ENCODE assay signal across 12 cellular contexts in genomic region chr7:30168800-30169584, GRCh38. TPM values are rescaled to one million over a fixed set of nuclear protein-coding genes. Genes with fewer than 3 reads are reported as not detected.
DNase-seq lines count a peak whose midpoint lies in the region; ATAC-seq and TF ChIP-seq lines count a peak whose summit lies in the region.
"Had no signal": no experiment of that assay in that cellular context is flagged by ENCODE, and none has a peak within 500 bp of the region (broad histone marks: within the 10 kb centered on the region; RNA-seq: fewer than 3 reads in every experiment).

No MANE protein-coding gene starts in this region.

- no peaks in the 10 kb centered on the region for H3K79me2 ChIP-seq in fibroblast of lung (ENCODE audit: control insufficient read depth, insufficient read depth, low read length)

- H4K20me1 ChIP-seq in fibroblast of lung (ENCODE audit: control insufficient read depth, extremely low read depth, insufficient read depth, low read length), result no peaks in the 10 kb centered on the region

- no peak overlapping the region for H2AFZ ChIP-seq in fibroblast of lung (ENCODE audit: low read length)

- H3K4me3 ChIP-seq in RWPE2 (ENCODE audit: severe bottlenecking), result no peak overlapping the region
- H3K4me3 ChIP-seq in fibroblast of lung (replicated peaks in 1 of 4; ENCODE audit: control extremely low read depth in 1 of 4, insufficient read depth in 1 of 4, low read depth in 3 of 4, low read length in 4 of 4), result no peak overlapping the region
- no peak overlapping the region for H3K4me3 ChIP-seq in psoas muscle

- no peak for TF ChIP-seq CTCF in RWPE2 (IDR thresholded peaks at IDR 0.05; ENCODE audit: poor library complexity, severe bottlenecking)
- no peak for TF ChIP-seq CTCF in fibroblast of lung (conservative IDR thresholded peaks at IDR 0.05 in 1 of 2, IDR thresholded peaks at IDR 0.05 in 1 of 2; ENCODE audit: low read depth in 1 of 2, low read length in 2 of 2)
- no peak for TF ChIP-seq CTCF in psoas muscle (IDR thresholded peaks at IDR 0.05)

- DNase-seq in GM04503 (ENCODE audit: low read depth) (peak; percentile 91), RWPE2 (ENCODE audit: low spot score) (no peak), fibroblast of lung (ENCODE audit: low read depth in 2 of 2) (peak; percentile 86 to 94), psoas muscle (no peak), NCI-H345 treated with DMSO at 0.1 percent for 48 hours (lab: John Stamatoyannopoulos, UW; ENCODE audit: unreplicated experiment) (no peak), NCI-H2029 (lab: John Stamatoyannopoulos, UW) (no peak)
- no peak for DNase-seq in activated naive CD4-positive, alpha-beta T cell (lab: John Stamatoyannopoulos, UW)
- DNase-seq: DND-41, NCI-H2171 treated with DMSO at 0.1 percent for 48 hours, occipital lobe had no signal

- intact Hi-C loops in psoas muscle (cut with DNase I), result loop anchor here in 1 of 2 donors (5.0 kb wide), 1 partner anchor 108 kb away; no protein-coding TSS in a partner anchor

- no peak overlapping the region for H3K4me2 ChIP-seq in fibroblast of lung (ENCODE audit: extremely low read depth, insufficient read depth, low read length)

- ATAC-seq in RWPE2 (ENCODE audit: low read depth) (peak; percentile 54), psoas muscle (peak in 1 of 4 donors; percentile 21), GM18867 (IDR thresholded peaks at IDR 0.05; ENCODE audit: unreplicated experiment) (no peak)
- ATAC-seq: activated T-helper 17 cell treated with anti-CD3 and anti-CD28 coated beads, Interleukin-2, amount 50 U/mL, for 72 hours had no signal

- H3K27me3 ChIP-seq in RWPE2 (ENCODE audit: insufficient read depth, poor library complexity, severe bottlenecking) (no peaks in the 10 kb centered on the region), fibroblast of lung (ENCODE audit: control insufficient read depth, insufficient read depth, low read length) (no peaks in the 10 kb centered on the region), psoas muscle (ENCODE audit: insufficient read depth in 3 of 3, low read length in 2 of 3) (no peaks in the 10 kb centered on the region)

- no peak overlapping the region for H3K9ac ChIP-seq in fibroblast of lung (ENCODE audit: insufficient read depth, low read length)

- H3K27ac ChIP-seq in RWPE2 (ENCODE audit: poor library complexity, severe bottlenecking) (no peak overlapping the region), fibroblast of lung (ENCODE audit: insufficient read depth, low read length) (peak overlapping the region; percentile 54), psoas muscle (peak overlapping the region; percentile 7)

- H3K36me3 ChIP-seq in RWPE2 (ENCODE audit: low read depth) (no peaks in the 10 kb centered on the region), fibroblast of lung (ENCODE audit: control insufficient read depth, insufficient read depth, low read length) (no peaks in the 10 kb centered on the region), psoas muscle (ENCODE audit: insufficient read depth in 1 of 2, low read depth in 1 of 2) (no peaks in the 10 kb centered on the region)

- H3K9me3 ChIP-seq in RWPE2 (ENCODE audit: severe bottlenecking) (no peaks in the 10 kb centered on the region), fibroblast of lung (ENCODE audit: control insufficient read depth, insufficient read depth, low read depth, low read length) (no peaks in the 10 kb centered on the region), psoas muscle (no peaks in the 10 kb centered on the region)

- 72 to 75% (median 72%) methylated on average over 16 of the region's 16 CpGs for WGBS in psoas muscle, 3 donors

- H3K4me1 ChIP-seq in RWPE2 (ENCODE audit: insufficient read depth, poor library complexity, severe bottlenecking) (peaks cover 55% of the 10 kb centered on the region), fibroblast of lung (ENCODE audit: control insufficient read depth, extremely low read depth, insufficient read depth, low read length) (peaks cover 19% of the 10 kb centered on the region), psoas muscle (peaks cover 56% of the 10 kb centered on the region)

RNA-seq across cellular contexts. Expression of gene MTURN, which starts 34.2 kb away (rescaled TPM):
- 12.9 and 16.9 TPM in 2 replicates for total RNA-seq in fibroblast of lung
- 6.8 and 7.1 TPM in 2 replicates for polyA plus RNA-seq in fibroblast of lung
- 6.6 and 8.9 TPM in 2 replicates for polyA plus RNA-seq in fibroblast of lung (2012)
- 0.12 and 3.9 TPM in 2 replicates for polyA minus RNA-seq in fibroblast of lung (ENCODE audit: low replicate concordance)
- total RNA-seq in psoas muscle, result 10 to 100 TPM; 17.6 to 68.6 (median 36.9) TPM
- 10 to 100 TPM in 2 of 3 donors, 1 to 10 TPM in 1; 7.1 to 12.5 (median 10.2) TPM for polyA plus RNA-seq in psoas muscle

Comparison
In these comparisons a context has a peak if more than half of its experiments do, and no peak if none do; other contexts are left out.
1. DNase-seq: peak in GM04503 (single experiment) and fibroblast of lung (2 of 2); none in RWPE2 (single experiment), psoas muscle (0 of 2), activated naive CD4-positive, alpha-beta T cell (0 of 4), NCI-H345 treated with DMSO at 0.1 percent for 48 hours (single experiment) and NCI-H2029 (single experiment).